15 cellular contexts compared by ENCODE assay signal in genomic region chr16:87163637-87164036, GRCh38.
"Had no signal": no experiment of that assay in that cellular context is flagged by ENCODE, and none has a peak within 500 bp of the region (broad histone marks: within the 10 kb centered on the region; RNA-seq: fewer than 3 reads in every experiment).

No MANE protein-coding gene starts in this region.

- DNase-seq: activated CD4-positive, alpha-beta T cell treated with anti-CD3 and anti-CD28 coated beads for 4 hours; activated naive CD4-positive, alpha-beta T cell treated with Interleukin-2 at 50 U/mL for 16 hours; amniotic stem cell; body of pancreas; effector memory CD8-positive, alpha-beta T cell; stimulated activated CD4-positive, alpha-beta T cell treated with anti-CD3 and anti-CD28 coated beads, Interleukin-12 subunit alpha, Interleukin-12 subunit beta, amount 100 ng/mL, for 4 hours; stimulated activated CD4-positive, alpha-beta T cell treated with anti-CD3 and anti-CD28 coated beads, Interleukin-2, amount 100 ng/mL, for 48 hours; stimulated activated CD8-positive, alpha-beta memory T cell treated with anti-CD3 and anti-CD28 coated beads, Interleukin-4, amount 100 ng/mL, for 48 hours; T1000; uterus; WERI-Rb-1 had no signal

- H3K36me3 ChIP-seq: gastroesophageal sphincter, uterus, WERI-Rb-1 had no signal

- H3K9me3 ChIP-seq: body of pancreas, gastroesophageal sphincter, uterus had no signal

- H3K4me3 ChIP-seq: body of pancreas, gastroesophageal sphincter, uterus had no signal

- H3K27me3 ChIP-seq: body of pancreas, uterus had no signal

- H3K4me3 Mint-ChIP-seq: activated T-helper 1 cell treated with anti-CD3 and anti-CD28 coated beads, Interleukin-12 subunit alpha, Interleukin-12 subunit beta, Interleukin-2, Interleukin-4 antibody, amounts not matched to agents 30 ng/mL and 10 ng/mL and 1 ng/mL, durations not matched to agents 14 hours and 24 hours and 36 hours; dendritic cell treated with granulocyte-macrophage colony-stimulating factor and Interleukin-4, amounts not matched to agents 40 ng/mL and 50 ng/mL, for 4 days; effector memory CD8-positive, alpha-beta T cell had no signal

- H3K27ac ChIP-seq: body of pancreas, epithelial cell of prostate, gastroesophageal sphincter, uterus, WERI-Rb-1 had no signal

- H3K9me3 Mint-ChIP-seq: dendritic cell treated with granulocyte-macrophage colony-stimulating factor and Interleukin-4, amounts not matched to agents 40 ng/mL and 50 ng/mL, for 4 days had no signal

- ATAC-seq: body of pancreas; effector memory CD8-positive, alpha-beta T cell; gastroesophageal sphincter had no signal

- H3K27ac Mint-ChIP-seq: activated T-helper 1 cell treated with anti-CD3 and anti-CD28 coated beads, Interleukin-12 subunit alpha, Interleukin-12 subunit beta, Interleukin-2, Interleukin-4 antibody, amounts not matched to agents 30 ng/mL and 10 ng/mL and 1 ng/mL, durations not matched to agents 14 hours and 24 hours and 36 hours; dendritic cell treated with granulocyte-macrophage colony-stimulating factor and Interleukin-4, amounts not matched to agents 40 ng/mL and 50 ng/mL, for 4 days; effector memory CD8-positive, alpha-beta T cell had no signal

- H3K4me1 ChIP-seq: body of pancreas, gastroesophageal sphincter, uterus had no signal
